11 cellular contexts compared by ENCODE assay signal in genomic region chr17:4908301-4908700, GRCh38. TPM values are rescaled to one million over a fixed set of nuclear protein-coding genes. Genes with fewer than 3 reads are reported as not detected.
DNase-seq lines count a peak whose midpoint lies in the region; ATAC-seq, FAIRE-seq and TF ChIP-seq lines count a peak whose summit lies in the region.
"Had no signal": no experiment of that assay in that cellular context is flagged by ENCODE, and none has a peak within 500 bp of the region (broad histone marks: within the 10 kb centered on the region; RNA-seq: fewer than 3 reads in every experiment).

No MANE protein-coding gene starts in this region.

- TF ChIP-seq POLR2A in GM12878 (IDR thresholded peaks at IDR 0.05; ENCODE audit: low read depth, low read length), result no peak
- TF ChIP-seq POLR2A in upper lobe of left lung (IDR thresholded peaks at IDR 0.05), result no peak

- H3K27me3 ChIP-seq in GM12878 (replicated peaks in 1 of 2; ENCODE audit: control insufficient read depth in 2 of 2, insufficient read depth in 2 of 2, low read length in 1 of 2), result no peaks in the 10 kb centered on the region; a peak in 1 of 4 replicates
- H3K27me3 ChIP-seq in upper lobe of left lung, result no peaks in the 10 kb centered on the region
- H3K27me3 ChIP-seq: uterus had no signal

- no peaks in the 10 kb centered on the region for H3K79me2 ChIP-seq in GM12878 (ENCODE audit: control insufficient read depth, insufficient read depth, low read length)

- POLR2A ChIA-PET in GM12878 (lab: Charles Lee), result interaction anchor here (0.6 to 1.4 kb wide), 4 partner anchors 8 to 151 kb away, joined by 3 to 6 read pairs (median 4); partner anchors contain the start of genes RNF167, SLC25A11 and SPAG7

- H3K27ac ChIP-seq in GM12878 (ENCODE audit: control insufficient read depth, insufficient read depth) (no peak overlapping the region), kidney (ENCODE audit: low read depth in 2 of 2, low read length in 2 of 2) (peak overlapping the region; percentile 2 to 9), upper lobe of left lung (peak overlapping the region; percentile 26 to 79 (median 68))

- H3K4me3 ChIP-seq in GM12878 (no peak overlapping the region), kidney (ENCODE audit: low read length in 2 of 2) (no peak overlapping the region), upper lobe of left lung (no peak overlapping the region)
- H3K4me3 ChIP-seq: uterus had no signal

- H3K9ac ChIP-seq in GM12878 (ENCODE audit: control insufficient read depth, insufficient read depth, low read length) (no peak overlapping the region), kidney (ENCODE audit: low read length in 2 of 2) (peak overlapping the region in 1 of 2 donors; percentile 10)

- TF ChIP-seq CTCF in GM12878 (IDR thresholded peaks at IDR 0.05 in 2 of 3, conservative IDR thresholded peaks at IDR 0.05 in 1 of 3; ENCODE audit: control insufficient read depth in 2 of 3, extremely low read depth in 1 of 3, insufficient read depth in 1 of 3, low read depth in 3 of 3, low read length in 3 of 3), result no peak
- TF ChIP-seq CTCF in kidney (IDR thresholded peaks at IDR 0.05; ENCODE audit: borderline replicate concordance, extremely low read depth, insufficient read depth), result no peak
- TF ChIP-seq CTCF in upper lobe of left lung (IDR thresholded peaks at IDR 0.05), result no peak

- peaks cover 12% of the 10 kb centered on the region for H3K4me1 Mint-ChIP-seq in activated naive CD4-positive, alpha-beta T cell treated with anti-CD3 and anti-CD28 coated beads, Interleukin-2, amount 10 ng/mL, durations not matched to agents 7 days and 5 days

- RAD21 ChIA-PET in GM12878 (lab: Charles Lee; ENCODE audit: unreplicated experiment), result interaction anchor here (0.6 to 2.2 kb wide), 9 partner anchors 31 to 164 kb away, joined by 3 to 28 read pairs (median 4); partner anchors contain the start of genes CAMTA2, PFN1, RNF167 and SLC25A11

- H3K4me1 ChIP-seq in GM12878 (ENCODE audit: control insufficient read depth, insufficient read depth, low read length) (peaks cover 7% of the 10 kb centered on the region), kidney (ENCODE audit: control insufficient read depth in 1 of 2, insufficient read depth in 1 of 2, low read depth in 1 of 2, low read length in 2 of 2) (peaks cover 8 to 15% of the 10 kb centered on the region in 2 donors), upper lobe of left lung (peaks cover 11 to 21% (median 14%) of the 10 kb centered on the region in 4 donors)
- H3K4me1 ChIP-seq: uterus had no signal

- no peak overlapping the region for H3K4me3 Mint-ChIP-seq in activated naive CD4-positive, alpha-beta T cell treated with anti-CD3 and anti-CD28 coated beads, Interleukin-2, amount 10 ng/mL, durations not matched to agents 7 days and 5 days

- in situ Hi-C loops in GM12878 (cut with MboI), result no loop called here

- H3K27me3 Mint-ChIP-seq in activated naive CD4-positive, alpha-beta T cell treated with anti-CD3 and anti-CD28 coated beads, Interleukin-2, amount 10 ng/mL, durations not matched to agents 7 days and 5 days, result peaks cover 26% of the 10 kb centered on the region

- peak overlapping the region; percentile 15; the same call in 1 of the 2 replicates for H2AFZ ChIP-seq in GM12878 (ENCODE audit: control insufficient read depth, low read depth, low read length)

- TF ChIP-seq EP300 in GM12878 (IDR thresholded peaks at IDR 0.05; ENCODE audit: borderline replicate concordance in 1 of 2, control insufficient read depth in 1 of 2, low read depth in 2 of 2, low read length in 2 of 2), result no peak
- TF ChIP-seq EP300 in upper lobe of left lung (IDR thresholded peaks at IDR 0.05), result no peak

- SMC1A ChIA-PET in GM12878 (lab: Charles Lee; ENCODE audit: uncharacterized antibody, unreplicated experiment), result interaction anchor here (1.1 to 3.2 kb wide), 8 partner anchors 9 to 154 kb away, joined by 3 to 20 read pairs (median 5); partner anchors contain the start of genes C17orf107, RNF167, SLC25A11 and SPAG7

- no peak for ATAC-seq in GM12878
- peak in 1 of 2 donors; percentile 15 for ATAC-seq in upper lobe of left lung (ENCODE audit: low FRiP score in 2 of 2)
- no peak for ATAC-seq in GM18870 (IDR thresholded peaks at IDR 0.05; ENCODE audit: unreplicated experiment)

- 67% methylated on average over 9 of the region's 10 CpGs for WGBS in GM12878 (ENCODE audit: insufficient coverage, insufficient replicate concordance, low lambda C conversion rate, missing lambda C conversion rate)
- WGBS in upper lobe of left lung, 2 donors, result 63 to 88% methylated on average over 1 to 10 of the region's 10 CpGs

- BruUV-seq in GM12878 (replicated peaks; lab: Mats Ljungman, UMichigan), result no TSS peak

- no peaks in the 10 kb centered on the region for H3K9me3 ChIP-seq in GM12878 (replicated peaks; ENCODE audit: control insufficient read depth, insufficient read depth, low read length)
- no peaks in the 10 kb centered on the region for H3K9me3 ChIP-seq in kidney (ENCODE audit: control insufficient read depth in 1 of 2, low read length in 2 of 2)
- H3K9me3 ChIP-seq in upper lobe of left lung, result no peaks in the 10 kb centered on the region
- H3K9me3 ChIP-seq: uterus had no signal

- no peak overlapping the region for H3K4me2 ChIP-seq in GM12878 (ENCODE audit: control insufficient read depth, insufficient read depth)

- no peaks in the 10 kb centered on the region for H4K20me1 ChIP-seq in GM12878 (ENCODE audit: control insufficient read depth, insufficient read depth)

- FAIRE-seq in GM12878 (lab: Jason Lieb, UNC), result no peak
- no peak for FAIRE-seq in kidney (lab: Jason Lieb, UNC)

- peak; percentile 47 for DNase-seq in activated naive CD4-positive, alpha-beta T cell treated with anti-CD3 and anti-CD28 coated beads, Interleukin-2, amount 10 ng/mL, durations not matched to agents 7 days and 5 days
- no peak for DNase-seq in activated naive CD4-positive, alpha-beta T cell (lab: John Stamatoyannopoulos, UW)
- DNase-seq in GM12878 (ENCODE audit: low read depth, low spot score) (no peak), kidney (peak; percentile 69), upper lobe of left lung (no peak), DMS53 treated with DMSO at 0.1 percent for 48 hours (lab: John Stamatoyannopoulos, UW; ENCODE audit: unreplicated experiment) (no peak), HCEC 1CT (no peak)

- intact Hi-C loops in GM12878 (cut with micrococcal nuclease; ENCODE audit: unreplicated experiment) (no loop called here), kidney (cut with DNase I) (no loop called here)

- CTCF ChIA-PET in activated naive CD4-positive, alpha-beta T cell treated with anti-CD3 and anti-CD28 coated beads, Interleukin-2, amount 10 ng/mL, durations not matched to agents 7 days and 5 days (lab: Charles Lee), result interaction anchor here (0.6 to 2.1 kb wide), 17 partner anchors 8 to 155 kb away, joined by 3 to 15 read pairs (median 7); partner anchors contain the start of genes C17orf107, CAMTA2, PSMB6 and RNF167
- CTCF ChIA-PET in GM12878 (lab: Yijun Ruan, JAX), result interaction anchor here (0.7 to 3.0 kb wide), 19 partner anchors 10 to 159 kb away, joined by 3 to 35 read pairs (median 6); partner anchors contain the start of genes CAMTA2, ENO3, RNF167 and SLC25A11

- no peak overlapping the region for H3K27ac Mint-ChIP-seq in activated naive CD4-positive, alpha-beta T cell treated with anti-CD3 and anti-CD28 coated beads, Interleukin-2, amount 10 ng/mL, durations not matched to agents 7 days and 5 days
- H3K27ac Mint-ChIP-seq: CD4-positive, CD25-positive, alpha-beta regulatory T cell had no signal

- TF ChIP-seq RAD21 in GM12878 (IDR thresholded peaks at IDR 0.05; ENCODE audit: insufficient read depth, low read depth, low read length), result no peak

- no peaks in the 10 kb centered on the region for H3K9me3 Mint-ChIP-seq in activated naive CD4-positive, alpha-beta T cell treated with anti-CD3 and anti-CD28 coated beads, Interleukin-2, amount 10 ng/mL, durations not matched to agents 7 days and 5 days
- H3K9me3 Mint-ChIP-seq: CD4-positive, CD25-positive, alpha-beta regulatory T cell had no signal

- H3K36me3 Mint-ChIP-seq in activated naive CD4-positive, alpha-beta T cell treated with anti-CD3 and anti-CD28 coated beads, Interleukin-2, amount 10 ng/mL, durations not matched to agents 7 days and 5 days, result no peaks in the 10 kb centered on the region
- H3K36me3 Mint-ChIP-seq: CD4-positive, CD25-positive, alpha-beta regulatory T cell had no signal

- H3K36me3 ChIP-seq in GM12878 (ENCODE audit: control insufficient read depth in 2 of 2, insufficient read depth in 2 of 2, low read length in 1 of 2) (no peaks in the 10 kb centered on the region), kidney (ENCODE audit: control insufficient read depth in 1 of 2, insufficient read depth in 2 of 2, low read length in 2 of 2) (no peaks in the 10 kb centered on the region), upper lobe of left lung (no peaks in the 10 kb centered on the region)
- H3K36me3 ChIP-seq: uterus had no signal

RNA-seq across cellular contexts. Expression of gene CHRNE, which starts 5.4 kb away (rescaled TPM):
- total RNA-seq in GM12878 (2013; cell fraction: nucleolus; rRNA removed), result 0.33 TPM in 1 of 2 replicates, not detected in the other
- total RNA-seq in GM12878 (2014; rRNA removed) (0.11 TPM in 1 of 2 replicates, not detected in the other), GM12878 (2014; rRNA removed; fragmentation: Illumina TruSeq; extraction: Trizol) (not detected in 2 replicates), GM12878 (2021) (0.08 and 0.10 TPM in 2 replicates), kidney (1.3 TPM), upper lobe of left lung (1 to 10 TPM in 3 of 6 donors, under 1 TPM in 1, not detected in 2; 0.61 to 1.7 (median 1.2) TPM)
- 0.10 TPM for polyA plus RNA-seq in GM12878 (2011; ENCODE audit: low read depth)
- polyA plus RNA-seq in GM12878 (2011; rRNA removed) (0.05 TPM in 1 of 2 replicates, not detected in the other), GM12878 (2014; fragmentation: Illumina TruSeq; extraction: Trizol) (not detected in 2 replicates), GM12878 (2014; fragmentation: Nextera tagmentation; extraction: Ambion mirVana) (under 1 TPM in 1 of 2 experiments, not detected in 1; 0.05 TPM), GM12878 (2014; rRNA removed) (0.22 TPM in 1 of 2 replicates, not detected in the other), GM12878 (2016; fragmentation: Nextera tagmentation; extraction: Ambion mirVana) (not detected), kidney (ENCODE audit: insufficient read depth, low read depth, low replicate concordance) (0.82 TPM)
- polyA plus RNA-seq in GM12878 (2011; cell fraction: cytosol; rRNA removed), result 0.03 TPM in 1 of 2 replicates, not detected in the other
- polyA plus RNA-seq in GM12878 (2011; cell fraction: nucleus; rRNA removed), result 0.45 and 0.61 TPM in 2 replicates
- 0.10 and 0.15 TPM in 2 replicates for polyA plus RNA-seq in GM12878 (2012)
- not detected in 2 replicates for polyA minus RNA-seq in GM12878 (2011; rRNA and poly(A)+ RNA removed)
- polyA minus RNA-seq in GM12878 (2011; cell fraction: cytosol; rRNA and poly(A)+ RNA removed), result not detected in 2 replicates
- not detected in 2 replicates for polyA minus RNA-seq in GM12878 (2011; cell fraction: nucleus; rRNA and poly(A)+ RNA removed)

RNA-seq across cellular contexts. Expression of gene C17orf107, which starts 9.0 kb away (rescaled TPM):
- total RNA-seq in GM12878 (2013; cell fraction: nucleolus; rRNA removed), result 0.31 TPM in 1 of 2 replicates, not detected in the other
- total RNA-seq in GM12878 (2014; rRNA removed), result 0.23 and 0.33 TPM in 2 replicates
- total RNA-seq in GM12878 (2014; rRNA removed; fragmentation: Illumina TruSeq; extraction: Trizol), result 0.18 TPM in 1 of 2 replicates, not detected in the other
- total RNA-seq in GM12878 (2021), result 0.16 and 0.46 TPM in 2 replicates
- polyA plus RNA-seq in GM12878 (2011; ENCODE audit: low read depth), result 0.28 TPM
- 0.05 TPM in 1 of 2 replicates, not detected in the other for polyA plus RNA-seq in GM12878 (2011; rRNA removed)
- 0.02 and 0.03 TPM in 2 replicates for polyA plus RNA-seq in GM12878 (2011; cell fraction: cytosol; rRNA removed)
- 0.15 and 0.51 TPM in 2 replicates for polyA plus RNA-seq in GM12878 (2011; cell fraction: nucleus; rRNA removed)
- 0.48 and 0.53 TPM in 2 replicates for polyA plus RNA-seq in GM12878 (2012)
- polyA plus RNA-seq in GM12878 (2014; fragmentation: Illumina TruSeq; extraction: Trizol), result 0.09 TPM in 1 of 2 replicates, not detected in the other
- not detected for polyA plus RNA-seq in GM12878 (2014; fragmentation: Nextera tagmentation; extraction: Ambion mirVana)
- polyA plus RNA-seq in GM12878 (2014; rRNA removed), result 0.18 TPM in 1 of 2 replicates, not detected in the other
- under 1 TPM; 0.07 to 0.11 TPM for polyA plus RNA-seq in GM12878 (2016; fragmentation: Nextera tagmentation; extraction: Ambion mirVana)
- 0.05 TPM in 1 of 2 replicates, not detected in the other for polyA minus RNA-seq in GM12878 (2011; rRNA and poly(A)+ RNA removed)
- polyA minus RNA-seq in GM12878 (2011; cell fraction: cytosol; rRNA and poly(A)+ RNA removed), result not detected in 2 replicates
- polyA minus RNA-seq in GM12878 (2011; cell fraction: nucleus; rRNA and poly(A)+ RNA removed), result 0.73 and 1.1 TPM in 2 replicates
- total RNA-seq in kidney, result 4.4 TPM
- polyA plus RNA-seq in kidney (ENCODE audit: insufficient read depth, low read depth, low replicate concordance), result 2.5 TPM
- total RNA-seq in upper lobe of left lung, result 1 to 10 TPM; 2.6 to 6.3 (median 3.4) TPM

RNA-seq across cellular contexts. Expression of gene GP1BA, which starts 23.8 kb away (rescaled TPM):
- total RNA-seq in GM12878 (2013; cell fraction: nucleolus; rRNA removed), result not detected in 2 replicates
- total RNA-seq in GM12878 (2014; rRNA removed) (0.06 and 0.49 TPM in 2 replicates), GM12878 (2014; rRNA removed; fragmentation: Illumina TruSeq; extraction: Trizol) (0.04 and 0.14 TPM in 2 replicates), GM12878 (2021) (0.67 and 0.74 TPM in 2 replicates), kidney (not detected), upper lobe of left lung (1 to 10 TPM in 1 of 6 donors, under 1 TPM in 4, not detected in 1; 0.23 to 1.4 (median 0.59) TPM)
- 1.9 TPM for polyA plus RNA-seq in GM12878 (2011; ENCODE audit: low read depth)
- polyA plus RNA-seq in GM12878 (2011; rRNA removed) (not detected in 2 replicates), GM12878 (2014; fragmentation: Illumina TruSeq; extraction: Trizol) (0.25 and 0.59 TPM in 2 replicates), GM12878 (2014; fragmentation: Nextera tagmentation; extraction: Ambion mirVana) (under 1 TPM; 0.05 to 0.11 TPM), GM12878 (2014; rRNA removed) (0.28 and 0.43 TPM in 2 replicates), GM12878 (2016; fragmentation: Nextera tagmentation; extraction: Ambion mirVana) (under 1 TPM; 0.35 to 0.64 TPM), kidney (ENCODE audit: insufficient read depth, low read depth, low replicate concordance) (not detected)
- polyA plus RNA-seq in GM12878 (2011; cell fraction: cytosol; rRNA removed), result 0.03 and 0.12 TPM in 2 replicates
- 0.04 and 0.07 TPM in 2 replicates for polyA plus RNA-seq in GM12878 (2011; cell fraction: nucleus; rRNA removed)
- 1.1 and 2.5 TPM in 2 replicates for polyA plus RNA-seq in GM12878 (2012)
- polyA minus RNA-seq in GM12878 (2011; rRNA and poly(A)+ RNA removed), result 0.15 and 0.26 TPM in 2 replicates
- polyA minus RNA-seq in GM12878 (2011; cell fraction: cytosol; rRNA and poly(A)+ RNA removed), result not detected in 2 replicates
- not detected in 2 replicates for polyA minus RNA-seq in GM12878 (2011; cell fraction: nucleus; rRNA and poly(A)+ RNA removed)
- total RNA-seq: dermis microvascular lymphatic vessel endothelial cell, uterus had no signal

RNA-seq across cellular contexts. Expression of gene SLC25A11, which starts 31.5 kb away (rescaled TPM):
- 39.8 and 41.2 TPM in 2 replicates for total RNA-seq in GM12878 (2013; cell fraction: nucleolus; rRNA removed)
- total RNA-seq in GM12878 (2014; rRNA removed), result 82.7 and 91.4 TPM in 2 replicates
- 32.1 and 35.2 TPM in 2 replicates for total RNA-seq in GM12878 (2014; rRNA removed; fragmentation: Illumina TruSeq; extraction: Trizol)
- 73.7 and 82.2 TPM in 2 replicates for total RNA-seq in GM12878 (2021)
- 14.1 TPM for polyA plus RNA-seq in GM12878 (2011; ENCODE audit: low read depth)
- 11.8 and 28.2 TPM in 2 replicates for polyA plus RNA-seq in GM12878 (2011; rRNA removed)
- polyA plus RNA-seq in GM12878 (2011; cell fraction: cytosol; rRNA removed), result 50.2 TPM in 2 replicates
- 59.6 and 63.5 TPM in 2 replicates for polyA plus RNA-seq in GM12878 (2011; cell fraction: nucleus; rRNA removed)
- polyA plus RNA-seq in GM12878 (2012), result 33.1 and 38.0 TPM in 2 replicates
- polyA plus RNA-seq in GM12878 (2014; fragmentation: Illumina TruSeq; extraction: Trizol), result 19.1 and 59.2 TPM in 2 replicates
- 10 to 100 TPM in 1 of 2 experiments, 1 to 10 TPM in 1; 5.8 to 10.9 TPM for polyA plus RNA-seq in GM12878 (2014; fragmentation: Nextera tagmentation; extraction: Ambion mirVana)
- 70.9 and 72.5 TPM in 2 replicates for polyA plus RNA-seq in GM12878 (2014; rRNA removed)
- 100 to 1,000 TPM; 141 to 142 TPM for polyA plus RNA-seq in GM12878 (2016; fragmentation: Nextera tagmentation; extraction: Ambion mirVana)
- 23.3 and 40.2 TPM in 2 replicates for polyA minus RNA-seq in GM12878 (2011; rRNA and poly(A)+ RNA removed)
- 12.2 and 13.4 TPM in 2 replicates for polyA minus RNA-seq in GM12878 (2011; cell fraction: cytosol; rRNA and poly(A)+ RNA removed)
- polyA minus RNA-seq in GM12878 (2011; cell fraction: nucleus; rRNA and poly(A)+ RNA removed), result 32.0 and 59.6 TPM in 2 replicates
- total RNA-seq in kidney, result 60.0 TPM
- polyA plus RNA-seq in kidney (ENCODE audit: insufficient read depth, low read depth, low replicate concordance), result 173 TPM
- total RNA-seq in upper lobe of left lung, result 10 to 100 TPM; 37.5 to 69.2 (median 47.9) TPM

RNA-seq across cellular contexts. Expression of gene RNF167, which starts 31.8 kb away (rescaled TPM):
- total RNA-seq in GM12878 (2013; cell fraction: nucleolus; rRNA removed), result 36.5 and 46.0 TPM in 2 replicates
- total RNA-seq in GM12878 (2014; rRNA removed) (47.6 and 52.9 TPM in 2 replicates), GM12878 (2014; rRNA removed; fragmentation: Illumina TruSeq; extraction: Trizol) (57.4 and 63.9 TPM in 2 replicates), GM12878 (2021) (86.5 and 91.3 TPM in 2 replicates), kidney (95.0 TPM), upper lobe of left lung (100 to 1,000 TPM in 2 of 6 donors, 10 to 100 TPM in 4; 41.9 to 130 (median 72.9) TPM)
- 69.5 TPM for polyA plus RNA-seq in GM12878 (2011; ENCODE audit: low read depth)
- polyA plus RNA-seq in GM12878 (2011; rRNA removed) (58.4 and 90.7 TPM in 2 replicates), GM12878 (2014; fragmentation: Illumina TruSeq; extraction: Trizol) (132 and 147 TPM in 2 replicates), GM12878 (2014; fragmentation: Nextera tagmentation; extraction: Ambion mirVana) (10 to 100 TPM; 33.6 to 35.3 TPM), GM12878 (2014; rRNA removed) (87.1 and 87.9 TPM in 2 replicates), GM12878 (2016; fragmentation: Nextera tagmentation; extraction: Ambion mirVana) (10 to 100 TPM; 49.7 to 57.7 TPM), kidney (ENCODE audit: insufficient read depth, low read depth, low replicate concordance) (188 TPM)
- polyA plus RNA-seq in GM12878 (2011; cell fraction: cytosol; rRNA removed), result 174 and 192 TPM in 2 replicates
- 178 and 241 TPM in 2 replicates for polyA plus RNA-seq in GM12878 (2011; cell fraction: nucleus; rRNA removed)
- 87.5 and 90.3 TPM in 2 replicates for polyA plus RNA-seq in GM12878 (2012)
- polyA minus RNA-seq in GM12878 (2011; rRNA and poly(A)+ RNA removed), result 68.8 and 133 TPM in 2 replicates
- 54.1 and 60.8 TPM in 2 replicates for polyA minus RNA-seq in GM12878 (2011; cell fraction: cytosol; rRNA and poly(A)+ RNA removed)
- polyA minus RNA-seq in GM12878 (2011; cell fraction: nucleus; rRNA and poly(A)+ RNA removed), result 41.7 and 74.5 TPM in 2 replicates

Comparison
In these comparisons a context has a peak if more than half of its experiments do, and no peak if none do; other contexts are left out.
1. DNase-seq: peak in activated naive CD4-positive, alpha-beta T cell treated with anti-CD3 and anti-CD28 coated beads, Interleukin-2, amount 10 ng/mL, durations not matched to agents 7 days and 5 days (single experiment) and kidney (single experiment); none in activated naive CD4-positive, alpha-beta T cell (0 of 4), GM12878 (single experiment), upper lobe of left lung (0 of 2), DMS53 treated with DMSO at 0.1 percent for 48 hours (single experiment) and HCEC 1CT (single experiment).